Comparison of ENCODE assay signal across 22 cellular contexts in genomic region chr2:42139141-42139540, GRCh38. TPM values are rescaled to one million over a fixed set of nuclear protein-coding genes. Genes with fewer than 3 reads are reported as not detected.
DNase-seq lines count a peak whose midpoint lies in the region; ATAC-seq and TF ChIP-seq lines count a peak whose summit lies in the region.
"Had no signal": no experiment of that assay in that cellular context is flagged by ENCODE, and none has a peak within 500 bp of the region (broad histone marks: within the 10 kb centered on the region; RNA-seq: fewer than 3 reads in every experiment).

No MANE protein-coding gene starts in this region.

- H3K79me2 ChIP-seq in mammary epithelial cell (ENCODE audit: insufficient read depth, low read length) = no peaks in the 10 kb centered on the region

- no peak for TF ChIP-seq CTCF in breast epithelium (IDR thresholded peaks at IDR 0.05)
- TF ChIP-seq CTCF in mammary epithelial cell (conservative IDR thresholded peaks at IDR 0.05 in 1 of 2, IDR thresholded peaks at IDR 0.05 in 1 of 2; ENCODE audit: extremely low read depth in 1 of 2, insufficient read depth in 1 of 2, low read depth in 1 of 2, low read length in 2 of 2) = no peak
- TF ChIP-seq CTCF in HFFc6 (IDR thresholded peaks at IDR 0.05) = no peak

- H3K9me3 ChIP-seq in breast epithelium (no peaks in the 10 kb centered on the region), mammary epithelial cell (replicated peaks; ENCODE audit: insufficient read depth, low read length) (no peaks in the 10 kb centered on the region)
- H3K9me3 ChIP-seq: mucosa of descending colon, neutrophil, Peyer's patch, upper lobe of right lung had no signal

- H3K36me3 ChIP-seq in breast epithelium (no peaks in the 10 kb centered on the region), mammary epithelial cell (ENCODE audit: insufficient read depth, low read length) (no peaks in the 10 kb centered on the region)
- H3K36me3 ChIP-seq: neutrophil, Peyer's patch, upper lobe of right lung had no signal

- H3K27ac ChIP-seq in breast epithelium = peak overlapping the region; percentile 20 to 44
- H3K27ac ChIP-seq in mammary epithelial cell (ENCODE audit: insufficient read depth, low read depth, low read length) = no peak overlapping the region
- H3K27ac ChIP-seq: foreskin keratinocyte, neutrophil, Peyer's patch, upper lobe of right lung had no signal

- no peak for DNase-seq in breast epithelium (ENCODE audit: low spot score in 2 of 2)
- DNase-seq in mammary epithelial cell = no peak
- DNase-seq in iris pigment epithelial cell (ENCODE audit: low read depth) = peak; percentile 21
- no peak for DNase-seq in NCI-H2171 (lab: John Stamatoyannopoulos, UW)
- DNase-seq in HFFc6 = no peak
- DNase-seq: activated naive CD8-positive, alpha-beta T cell treated with anti-CD3 and anti-CD28 coated beads, Interleukin-2, amount 10 ng/mL, durations not matched to agents 7 days and 5 days; C1 segment of cervical spinal cord; MV-4-11; NCI-H1694 treated with DMSO at 0.1 percent for 48 hours; NCI-H2227 treated with DMSO at 0.1 percent for 48 hours; NCI-H82; Peyer's patch; stimulated activated naive CD4-positive, alpha-beta T cell treated with Interleukin-2 at 50 U/mL for 16 hours; upper lobe of right lung had no signal

- H3K4me2 ChIP-seq in mammary epithelial cell (ENCODE audit: insufficient read depth, low read depth, low read length) = no peak overlapping the region

- no peaks in the 10 kb centered on the region for H3K9me3 Mint-ChIP-seq in stimulated activated memory B cell treated with anti-CD40 and anti-IgM and Interleukin-4, amounts not matched to agents 10 μg/mL and 1 μg/mL and 100 μg/mL, for 72 hours
- H3K9me3 Mint-ChIP-seq in HFFc6 = peaks cover 5% of the 10 kb centered on the region; the same call in 1 of the 2 replicates
- H3K9me3 Mint-ChIP-seq: activated naive CD8-positive, alpha-beta T cell treated with anti-CD3 and anti-CD28 coated beads, Interleukin-2, amount 10 ng/mL, durations not matched to agents 7 days and 5 days; activated T-helper 2 cell treated with anti-CD3 and anti-CD28 coated beads, Interferon-gamma antibody, Interleukin-2, Interleukin-4, amounts not matched to agents 10 μg/mL and 5 μg/mL and 100 μg/mL, durations not matched to agents 14 hours and 24 hours and 36 hours had no signal

- H3K9ac ChIP-seq in mammary epithelial cell (ENCODE audit: insufficient read depth, low read length) = no peak overlapping the region

- no peaks in the 10 kb centered on the region for H3K27me3 ChIP-seq in breast epithelium
- no peaks in the 10 kb centered on the region for H3K27me3 ChIP-seq in mammary epithelial cell (ENCODE audit: insufficient read depth, low read length)
- H3K27me3 ChIP-seq: foreskin keratinocyte, neutrophil, Peyer's patch, upper lobe of right lung had no signal

- peaks cover 15% of the 10 kb centered on the region for H3K36me3 Mint-ChIP-seq in stimulated activated memory B cell treated with anti-CD40 and anti-IgM and Interleukin-4, amounts not matched to agents 10 μg/mL and 1 μg/mL and 100 μg/mL, for 72 hours
- no peaks in the 10 kb centered on the region for H3K36me3 Mint-ChIP-seq in HFFc6 (ENCODE audit: low read depth)

- no peak overlapping the region for H3K4me3 Mint-ChIP-seq in stimulated activated memory B cell treated with anti-CD40 and anti-IgM and Interleukin-4, amounts not matched to agents 10 μg/mL and 1 μg/mL and 100 μg/mL, for 72 hours
- H3K4me3 Mint-ChIP-seq in HFFc6 = no peak overlapping the region
- H3K4me3 Mint-ChIP-seq: activated naive CD8-positive, alpha-beta T cell treated with anti-CD3 and anti-CD28 coated beads, Interleukin-2, amount 10 ng/mL, durations not matched to agents 7 days and 5 days had no signal

- H3K27ac Mint-ChIP-seq in stimulated activated memory B cell treated with anti-CD40 and anti-IgM and Interleukin-4, amounts not matched to agents 10 μg/mL and 1 μg/mL and 100 μg/mL, for 72 hours = peak overlapping the region; percentile 53
- H3K27ac Mint-ChIP-seq in HFFc6 = no peak overlapping the region; the same call in 1 of the 2 replicates
- H3K27ac Mint-ChIP-seq: activated T-helper 2 cell treated with anti-CD3 and anti-CD28 coated beads, Interferon-gamma antibody, Interleukin-2, Interleukin-4, amounts not matched to agents 10 μg/mL and 5 μg/mL and 100 μg/mL, durations not matched to agents 14 hours and 24 hours and 36 hours had no signal

- H4K20me1 ChIP-seq in mammary epithelial cell (ENCODE audit: insufficient read depth, low read length) = no peaks in the 10 kb centered on the region

- dilution Hi-C loops in mammary epithelial cell (cut with HindIII; ENCODE audit: low sequenced_read_pairs) = no loop called here

- TF ChIP-seq POLR2A in breast epithelium (IDR thresholded peaks at IDR 0.05) = no peak

- no peak overlapping the region for H2AFZ ChIP-seq in mammary epithelial cell (ENCODE audit: low read depth, low read length)

- ATAC-seq in SK-N-SH treated with all-trans-retinoic acid at 6 μM for 48 hours = peak; percentile 0; the same call in 2 of the 3 replicates
- no peak for ATAC-seq in stimulated activated memory B cell treated with anti-CD40 and anti-IgM and Interleukin-4, amounts not matched to agents 10 μg/mL and 1 μg/mL and 100 μg/mL, for 72 hours
- no peak for ATAC-seq in HG03175 (IDR thresholded peaks at IDR 0.05; ENCODE audit: unreplicated experiment)
- ATAC-seq: activated CD4-positive, CD25-positive, alpha-beta regulatory T cell treated with anti-CD3 and anti-CD28 coated beads, Interleukin-2, amount 50 U/mL, for 24 hours; foreskin keratinocyte; mucosa of descending colon had no signal

- BruUV-seq in mammary epithelial cell (replicated peaks; lab: Mats Ljungman, UMichigan) = no TSS peak

- CTCF ChIA-PET in mammary epithelial cell (lab: Charles Lee; ENCODE audit: low non-redundant PET) = no interaction called here

- no peaks in the 10 kb centered on the region for H3K27me3 Mint-ChIP-seq in stimulated activated memory B cell treated with anti-CD40 and anti-IgM and Interleukin-4, amounts not matched to agents 10 μg/mL and 1 μg/mL and 100 μg/mL, for 72 hours
- H3K27me3 Mint-ChIP-seq in HFFc6 (ENCODE audit: insufficient read depth) = no peaks in the 10 kb centered on the region
- H3K27me3 Mint-ChIP-seq: activated naive CD8-positive, alpha-beta T cell treated with anti-CD3 and anti-CD28 coated beads, Interleukin-2, amount 10 ng/mL, durations not matched to agents 7 days and 5 days had no signal

- H3K4me1 ChIP-seq in breast epithelium (peaks cover 0 to 13% of the 10 kb centered on the region in 2 donors), mammary epithelial cell (ENCODE audit: insufficient read depth, low read length) (peaks cover 32% of the 10 kb centered on the region)

- WGBS in mammary epithelial cell (ENCODE audit: low coverage, missing lambda C conversion rate) = 44% methylated on average over 3 of the region's 3 CpGs

- H3K4me3 ChIP-seq in breast epithelium (no peak overlapping the region), mammary epithelial cell (replicated peaks in 1 of 3; ENCODE audit: insufficient read depth in 1 of 3, low read depth in 2 of 3, low read length in 3 of 3) (no peak overlapping the region)
- H3K4me3 ChIP-seq: mucosa of descending colon, Peyer's patch, upper lobe of right lung had no signal

- in situ Hi-C loops in mammary epithelial cell (cut with MboI; ENCODE audit: low sequenced_read_pairs in 2 of 2) = no loop called here

- intact Hi-C loops in breast epithelium (cut with DNase I; ENCODE audit: low total_unique reads) (no loop called here), mammary epithelial cell (cut with micrococcal nuclease) (no loop called here)

- peaks cover 57% of the 10 kb centered on the region for H3K4me1 Mint-ChIP-seq in stimulated activated memory B cell treated with anti-CD40 and anti-IgM and Interleukin-4, amounts not matched to agents 10 μg/mL and 1 μg/mL and 100 μg/mL, for 72 hours
- H3K4me1 Mint-ChIP-seq in HFFc6 (ENCODE audit: low read depth) = peaks cover 70% of the 10 kb centered on the region

TF ChIP-seq in SK-N-SH treated with all-trans-retinoic acid at 6 μM for 48 hours, 23 proteins besides CTCF, POLR2A, EP300 and RAD21 (continues in another document):
- no peak for TF ChIP-seq CSRNP3 (CRISPR knock-in tag; IDR thresholded peaks at IDR 0.05)
- no peak for TF ChIP-seq POU6F1 (CRISPR knock-in tag; IDR thresholded peaks at IDR 0.05; ENCODE audit: borderline replicate concordance, low read depth)

RNA-seq across cellular contexts. Expression of gene EML4, which starts 30.0 kb away (rescaled TPM):
- total RNA-seq in breast epithelium (10 to 100 TPM; 19.4 to 68.5 (median 36.7) TPM), mammary epithelial cell (10 to 100 TPM; 32.0 to 32.2 TPM)
- polyA plus RNA-seq in mammary epithelial cell = 19.9 TPM
- 35.2 TPM for polyA minus RNA-seq in mammary epithelial cell
- 10 to 100 TPM; 31.7 to 35.8 (median 33.6) TPM for total RNA-seq in HFFc6 (2021; fragmentation: NEBNext Ultra II Directional; extraction: Animal tissue kit (Norgen Biotek cat#: 25700))
